Comparison of ENCODE assay signal across 8 cellular contexts in genomic region chr19:49592486-49593232, GRCh38. TPM values are rescaled to one million over a fixed set of nuclear protein-coding genes. Genes with fewer than 3 reads are reported as not detected.
A peak's percentile ranks its signal among the peaks of the same experiment; 100 is the strongest.
DNase-seq lines count a peak whose midpoint lies in the region; ATAC-seq lines count a peak whose summit lies in the region.

No MANE protein-coding gene starts in this region.

- H3K4me2 ChIP-seq in skeletal muscle satellite cell (ENCODE audit: low read length), result peak overlapping the region; percentile 99

- DNase-seq in COLO829 (ENCODE audit: low spot score) (peak; percentile 12), hepatic stellate cell (ENCODE audit: low spot score) (peak; percentile 45), NCI-H345 (lab: John Stamatoyannopoulos, UW) (no peak)
- peak; percentile 67 for DNase-seq in activated CD8-positive, alpha-beta memory T cell treated with anti-CD3 and anti-CD28 coated beads, Interleukin-2, amount 50 U/mL, for 48 hours

- no peaks in the 10 kb centered on the region for H3K9me3 ChIP-seq in skeletal muscle satellite cell (replicated peaks; ENCODE audit: low read length)

- peak overlapping the region; percentile 80 to 94 (median 92) for H3K4me3 Mint-ChIP-seq in IgD-negative memory B cell

- H3K27me3 ChIP-seq in skeletal muscle satellite cell (ENCODE audit: control insufficient read depth, insufficient read depth, low read length), result no peaks in the 10 kb centered on the region

- peaks cover 2% of the 10 kb centered on the region for H3K36me3 Mint-ChIP-seq in IgD-negative memory B cell

- no peaks in the 10 kb centered on the region for H3K27me3 Mint-ChIP-seq in IgD-negative memory B cell

- no peaks in the 10 kb centered on the region for H3K9me3 Mint-ChIP-seq in IgD-negative memory B cell

- peaks cover 25% of the 10 kb centered on the region for H3K4me1 ChIP-seq in skeletal muscle satellite cell (ENCODE audit: control insufficient read depth, insufficient read depth, low read length)

- ATAC-seq in HG03469 (IDR thresholded peaks at IDR 0.05; ENCODE audit: unreplicated experiment) (no peak), GM19023 (IDR thresholded peaks at IDR 0.05; ENCODE audit: unreplicated experiment) (no peak)

- H3K36me3 ChIP-seq in skeletal muscle satellite cell (ENCODE audit: insufficient read depth, low read length), result peaks cover 27% of the 10 kb centered on the region

- H3K27ac Mint-ChIP-seq in IgD-negative memory B cell, result peak overlapping the region; percentile 87 to 94 (median 92)

- H3K4me1 Mint-ChIP-seq in IgD-negative memory B cell, result peaks cover 10 to 25% (median 19%) of the 10 kb centered on the region in 3 donors

- H3K4me3 ChIP-seq in skeletal muscle satellite cell (ENCODE audit: low read length), result peak overlapping the region; percentile 87

- H3K9ac ChIP-seq in skeletal muscle satellite cell (ENCODE audit: low read depth, low read length), result peak overlapping the region; percentile 83

RNA-seq across cellular contexts. Expression of gene PRR12, which starts 1.7 kb away (rescaled TPM):
- polyA plus RNA-seq in IgD-negative memory B cell, result 0.70 TPM
- 2.5 and 3.5 TPM in 2 replicates for total RNA-seq in skeletal muscle satellite cell (2012; rRNA removed)

RNA-seq across cellular contexts. Expression of gene PRRG2, which starts 11.5 kb away (rescaled TPM):
- polyA plus RNA-seq in IgD-negative memory B cell, result 0.26 TPM
- 0.25 and 0.44 TPM in 2 replicates for total RNA-seq in skeletal muscle satellite cell (2012; rRNA removed)

RNA-seq across cellular contexts. Expression of gene NOSIP, which starts 12.3 kb away (rescaled TPM):
- polyA plus RNA-seq in IgD-negative memory B cell, result 144 TPM
- 77.1 and 90.6 TPM in 2 replicates for total RNA-seq in skeletal muscle satellite cell (2012; rRNA removed)

RNA-seq across cellular contexts. Expression of gene RRAS, which starts 47.3 kb away (rescaled TPM):
- 18.4 TPM for polyA plus RNA-seq in IgD-negative memory B cell
- total RNA-seq in skeletal muscle satellite cell (2012; rRNA removed), result 40.8 and 59.8 TPM in 2 replicates

RNA-seq across cellular contexts. Expression of gene SCAF1, which starts 49.4 kb away (rescaled TPM):
- 3.4 TPM for polyA plus RNA-seq in IgD-negative memory B cell
- 17.9 and 20.0 TPM in 2 replicates for total RNA-seq in skeletal muscle satellite cell (2012; rRNA removed)
